Comparison of ENCODE assay signal across 11 cellular contexts in genomic region chr4:40349561-40350198, GRCh38. TPM values are rescaled to one million over a fixed set of nuclear protein-coding genes. Genes with fewer than 3 reads are reported as not detected.
DNase-seq lines count a peak whose midpoint lies in the region; ATAC-seq and TF ChIP-seq lines count a peak whose summit lies in the region.
"Had no signal": no experiment of that assay in that cellular context is flagged by ENCODE, and none has a peak within 500 bp of the region (broad histone marks: within the 10 kb centered on the region; RNA-seq: fewer than 3 reads in every experiment).

No MANE protein-coding gene starts in this region.

- H3K9me3 Mint-ChIP-seq in activated CD4-positive, alpha-beta T cell treated with anti-CD3 and anti-CD28 coated beads for 36 hours (ENCODE audit: low read depth): no peaks in the 10 kb centered on the region

- H3K27ac ChIP-seq in epithelial cell of prostate (peak overlapping the region; percentile 13), spleen (no peak overlapping the region), right atrium auricular region (no peak overlapping the region)

- no peak overlapping the region for H3K4me3 Mint-ChIP-seq in activated CD4-positive, alpha-beta T cell treated with anti-CD3 and anti-CD28 coated beads for 36 hours

- no peaks in the 10 kb centered on the region for H3K36me3 ChIP-seq in spleen
- no peaks in the 10 kb centered on the region for H3K36me3 ChIP-seq in right atrium auricular region

- no peak for TF ChIP-seq POLR2A in spleen (IDR thresholded peaks at IDR 0.05)

- no peaks in the 10 kb centered on the region for H3K27me3 Mint-ChIP-seq in activated CD4-positive, alpha-beta T cell treated with anti-CD3 and anti-CD28 coated beads for 36 hours

- WGBS in spleen, 5 donors: 52 to 63% (median 61%) methylated on average over 5 of the region's 5 CpGs

- H3K4me1 Mint-ChIP-seq in activated CD4-positive, alpha-beta T cell treated with anti-CD3 and anti-CD28 coated beads for 36 hours: peaks cover 10% of the 10 kb centered on the region

- intact Hi-C loops in activated CD4-positive, alpha-beta T cell treated with anti-CD3 and anti-CD28 coated beads for 36 hours (cut with DNase I, micrococcal nuclease): no loop called here
- intact Hi-C loops in spleen (cut with DNase I; ENCODE audit: low total_unique reads): no loop called here

- peak overlapping the region; percentile 34 for H3K27ac Mint-ChIP-seq in activated CD4-positive, alpha-beta T cell treated with anti-CD3 and anti-CD28 coated beads for 36 hours

- DNase-seq in activated CD4-positive, alpha-beta T cell treated with anti-CD3 and anti-CD28 coated beads for 36 hours: no peak
- no peak for DNase-seq in activated CD4-positive, alpha-beta T cell treated with anti-CD3 and anti-CD28 coated beads, Interleukin-2, amount 50 U/mL, for 48 hours
- DNase-seq in NCI-H69 (lab: John Stamatoyannopoulos, UW) (peak; percentile 75), epithelial cell of prostate (ENCODE audit: low read depth, low spot score) (peak; percentile 24), spleen (no peak), right atrium auricular region (ENCODE audit: low spot score) (no peak)
- DNase-seq in stimulated activated naive CD8-positive, alpha-beta T cell treated with anti-CD3 and anti-CD28 coated beads, Interleukin-15, Interleukin-2, amounts not matched to agents 100 U/mL and 50 U/mL, for 24 hours: no peak
- DNase-seq: activated CD4-positive, alpha-beta T cell treated with anti-CD3 and anti-CD28 coated beads, Interleukin-2, amount 50 U/mL, for 4 hours; anterior cingulate cortex; MV-4-11 had no signal

- POLR2A ChIA-PET in activated CD4-positive, alpha-beta T cell treated with anti-CD3 and anti-CD28 coated beads for 36 hours (lab: Charles Lee): no interaction called here

- H3K4me1 ChIP-seq in spleen (no peaks in the 10 kb centered on the region), right atrium auricular region (no peaks in the 10 kb centered on the region)

- CTCF ChIA-PET in activated CD4-positive, alpha-beta T cell treated with anti-CD3 and anti-CD28 coated beads for 36 hours (lab: Charles Lee): interaction anchor here (1.0 kb wide), 1 partner anchor 199 kb away, joined by 3 read pairs; no protein-coding TSS in a partner anchor

- TF ChIP-seq CTCF in spleen (IDR thresholded peaks at IDR 0.05 in 8 of 11, conservative IDR thresholded peaks at IDR 0.05 in 3 of 11) (no peak), right atrium auricular region (IDR thresholded peaks at IDR 0.05) (no peak)

- H3K4me3 ChIP-seq in spleen: no peak overlapping the region
- no peak overlapping the region for H3K4me3 ChIP-seq in right atrium auricular region

- ATAC-seq in activated CD4-positive, alpha-beta T cell treated with anti-CD3 and anti-CD28 coated beads for 36 hours: peak; percentile 89
- ATAC-seq in stimulated activated naive CD8-positive, alpha-beta T cell treated with anti-CD3 and anti-CD28 coated beads, Interleukin-15, Interleukin-2, amounts not matched to agents 100 U/mL and 50 U/mL, for 24 hours: peak; percentile 68
- ATAC-seq in GM21619 (IDR thresholded peaks at IDR 0.05; ENCODE audit: unreplicated experiment): no peak

- H3K27me3 ChIP-seq in spleen (replicated peaks in 1 of 7): no peaks in the 10 kb centered on the region
- no peaks in the 10 kb centered on the region for H3K27me3 ChIP-seq in right atrium auricular region

- H3K9me3 ChIP-seq in spleen (no peaks in the 10 kb centered on the region), right atrium auricular region (no peaks in the 10 kb centered on the region)

- H3K36me3 Mint-ChIP-seq in activated CD4-positive, alpha-beta T cell treated with anti-CD3 and anti-CD28 coated beads for 36 hours (ENCODE audit: low read depth): no peaks in the 10 kb centered on the region

RNA-seq across cellular contexts. Expression of gene CHRNA9, which starts 14.5 kb away (rescaled TPM):
- not detected for total RNA-seq in activated CD4-positive, alpha-beta T cell treated with anti-CD3 and anti-CD28 coated beads for 36 hours
- total RNA-seq in spleen (not detected), right atrium auricular region (not detected)
- polyA plus RNA-seq in spleen: under 1 TPM in 2 of 3 donors, not detected in 1; 0.03 to 0.11 TPM

Comparison
In these comparisons a context has a peak if more than half of its experiments do, and no peak if none do; other contexts are left out.
1. DNase-seq: peak in NCI-H69 (single experiment) and epithelial cell of prostate (single experiment); none in activated CD4-positive, alpha-beta T cell treated with anti-CD3 and anti-CD28 coated beads for 36 hours (single experiment), activated CD4-positive, alpha-beta T cell treated with anti-CD3 and anti-CD28 coated beads, Interleukin-2, amount 50 U/mL, for 48 hours (0 of 2), stimulated activated naive CD8-positive, alpha-beta T cell treated with anti-CD3 and anti-CD28 coated beads, Interleukin-15, Interleukin-2, amounts not matched to agents 100 U/mL and 50 U/mL, for 24 hours (single experiment), spleen (single experiment) and right atrium auricular region (single experiment).